Comparison of ENCODE assay signal across 12 cellular contexts in the genomic region with DNA sequence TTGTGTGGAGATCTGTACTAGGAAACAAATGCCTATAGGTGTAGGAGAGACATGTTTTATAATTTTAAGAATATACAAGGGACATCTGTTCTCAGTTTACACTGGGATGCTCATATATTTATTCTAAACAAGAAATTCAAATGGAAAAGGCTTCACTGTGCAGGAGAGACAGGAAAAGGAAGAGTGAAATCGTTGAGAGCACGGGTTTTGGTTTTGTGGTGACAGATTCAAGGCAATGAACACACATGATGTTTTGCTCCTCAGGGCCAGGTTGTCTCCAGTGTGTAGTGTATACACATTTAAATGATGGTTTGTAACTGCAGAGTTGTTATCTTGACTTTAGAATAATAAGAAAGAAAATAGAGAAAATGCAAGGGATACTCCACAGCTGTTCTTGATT.
A peak's percentile ranks its signal among the peaks of the same experiment; 100 is the strongest.
DNase-seq lines count a peak whose midpoint lies in the region; ATAC-seq, FAIRE-seq and TF ChIP-seq lines count a peak whose summit lies in the region.
"Had no signal": no experiment of that assay in that cellular context is flagged by ENCODE, and none has a peak within 500 bp of the region (broad histone marks: within the 10 kb centered on the region; RNA-seq: fewer than 3 reads in every experiment).

No MANE protein-coding gene starts in this region.

- no peaks in the 10 kb centered on the region for H3K27me3 ChIP-seq in CD8-positive, alpha-beta T cell (ENCODE audit: insufficient read depth, low read length)
- no peaks in the 10 kb centered on the region for H3K27me3 ChIP-seq in testis
- H3K27me3 ChIP-seq: cardiac muscle cell had no signal

- H3K27ac ChIP-seq in CD8-positive, alpha-beta T cell (ENCODE audit: low read depth, low read length), result peak overlapping the region; percentile 82
- no peak overlapping the region for H3K27ac ChIP-seq in testis
- H3K27ac ChIP-seq: cardiac muscle cell had no signal

- H3K27me3 Mint-ChIP-seq in CD8-positive, alpha-beta T cell (ENCODE audit: low read depth), result no peaks in the 10 kb centered on the region
- no peaks in the 10 kb centered on the region for H3K27me3 Mint-ChIP-seq in activated CD8-positive, alpha-beta T cell treated with anti-CD3 and anti-CD28 coated beads for 36 hours
- H3K27me3 Mint-ChIP-seq in naive thymus-derived CD8-positive, alpha-beta T cell, result no peaks in the 10 kb centered on the region

- H3K9me3 Mint-ChIP-seq in CD8-positive, alpha-beta T cell, result no peaks in the 10 kb centered on the region
- H3K9me3 Mint-ChIP-seq in activated CD8-positive, alpha-beta T cell treated with anti-CD3 and anti-CD28 coated beads for 36 hours, result no peaks in the 10 kb centered on the region
- no peaks in the 10 kb centered on the region for H3K9me3 Mint-ChIP-seq in naive thymus-derived CD8-positive, alpha-beta T cell

- CTCF ChIA-PET in CD8-positive, alpha-beta T cell (lab: Charles Lee), result interaction anchor here (0.8 to 10.8 kb wide), 10 partner anchors 13 to 196 kb away, joined by 3 to 136 read pairs (median 8); no protein-coding TSS in a partner anchor
- CTCF ChIA-PET in activated CD8-positive, alpha-beta T cell treated with anti-CD3 and anti-CD28 coated beads for 36 hours (lab: Charles Lee), result interaction anchor here (0.6 to 8.8 kb wide), 23 partner anchors 11 to 385 kb away, joined by 3 to 153 read pairs (median 15); no protein-coding TSS in a partner anchor

- H3K36me3 Mint-ChIP-seq in CD8-positive, alpha-beta T cell, result no peaks in the 10 kb centered on the region
- no peaks in the 10 kb centered on the region for H3K36me3 Mint-ChIP-seq in activated CD8-positive, alpha-beta T cell treated with anti-CD3 and anti-CD28 coated beads for 36 hours (ENCODE audit: low read depth)
- H3K36me3 Mint-ChIP-seq in naive thymus-derived CD8-positive, alpha-beta T cell, result no peaks in the 10 kb centered on the region

- peak overlapping the region; percentile 99 for H3K27ac Mint-ChIP-seq in CD8-positive, alpha-beta T cell
- H3K27ac Mint-ChIP-seq in activated CD8-positive, alpha-beta T cell treated with anti-CD3 and anti-CD28 coated beads for 36 hours, result peak overlapping the region; percentile 86
- H3K27ac Mint-ChIP-seq in naive thymus-derived CD8-positive, alpha-beta T cell, result peak overlapping the region; percentile 95 to 100 (median 99)

- POLR2A ChIA-PET in CD8-positive, alpha-beta T cell (lab: Charles Lee), result interaction anchor here (0.9 to 3.1 kb wide), 14 partner anchors 16 to 416 kb away, joined by 3 to 40 read pairs (median 6); partner anchors contain the start of genes EXTL2 and S1PR1
- POLR2A ChIA-PET in activated CD8-positive, alpha-beta T cell treated with anti-CD3 and anti-CD28 coated beads for 36 hours (lab: Charles Lee), result interaction anchor here (1.1 to 1.4 kb wide), 3 partner anchors 11 to 72 kb away, joined by 3 read pairs; no protein-coding TSS in a partner anchor
- POLR2A ChIA-PET in naive thymus-derived CD8-positive, alpha-beta T cell (lab: Charles Lee), result interaction anchor here (0.6 to 4.2 kb wide), 8 partner anchors 8 to 383 kb away, joined by 4 to 47 read pairs (median 8); partner anchors contain the start of gene S1PR1

- H3K36me3 ChIP-seq in CD8-positive, alpha-beta T cell (ENCODE audit: insufficient read depth, low read length), result no peaks in the 10 kb centered on the region
- no peaks in the 10 kb centered on the region for H3K36me3 ChIP-seq in testis (ENCODE audit: low read depth, missing control alignments)
- H3K36me3 ChIP-seq: cardiac muscle cell had no signal

- peak overlapping the region; percentile 42 for H3K4me3 ChIP-seq in CD8-positive, alpha-beta T cell (ENCODE audit: low read depth, low read length)
- no peak overlapping the region for H3K4me3 ChIP-seq in testis
- H3K4me3 ChIP-seq: K562 had no signal

- peak; percentile 72 for FAIRE-seq in GM19239 (lab: Jason Lieb, UNC)
- FAIRE-seq: K562 had no signal

- ATAC-seq in CD8-positive, alpha-beta T cell, result no peak
- ATAC-seq in activated CD8-positive, alpha-beta T cell treated with anti-CD3 and anti-CD28 coated beads for 36 hours, result no peak
- no peak for ATAC-seq in naive thymus-derived CD8-positive, alpha-beta T cell
- ATAC-seq in GM21515 (IDR thresholded peaks at IDR 0.05; ENCODE audit: unreplicated experiment) (no peak), HG02623 (IDR thresholded peaks at IDR 0.05; ENCODE audit: unreplicated experiment) (no peak)

- no peak for TF ChIP-seq CTCF in CD8-positive, alpha-beta T cell (IDR thresholded peaks at IDR 0.05)
- TF ChIP-seq CTCF in activated CD8-positive, alpha-beta T cell treated with anti-CD3 and anti-CD28 coated beads for 36 hours (IDR thresholded peaks at IDR 0.05), result no peak
- no peak for TF ChIP-seq CTCF in testis (IDR thresholded peaks at IDR 0.05)

- H3K4me1 ChIP-seq in CD8-positive, alpha-beta T cell (ENCODE audit: insufficient read depth, low read length), result peaks cover 58% of the 10 kb centered on the region
- H3K4me1 ChIP-seq in testis, result peaks cover 9% of the 10 kb centered on the region

- 58 to 68% methylated on average over 2 of the region's 2 CpGs for WGBS in testis, 2 donors

- H3K9me3 ChIP-seq in CD8-positive, alpha-beta T cell (ENCODE audit: low read length), result no peaks in the 10 kb centered on the region
- no peaks in the 10 kb centered on the region for H3K9me3 ChIP-seq in testis

- intact Hi-C loops in CD8-positive, alpha-beta T cell (cut with DNase I, micrococcal nuclease), result loop anchor here in 1 of 2 experiments (2.0 kb wide), 1 partner anchor 14 kb away; no protein-coding TSS in a partner anchor
- intact Hi-C loops in activated CD8-positive, alpha-beta T cell treated with anti-CD3 and anti-CD28 coated beads for 36 hours (cut with micrococcal nuclease), result no loop called here
- intact Hi-C loops in testis (cut with DNase I; ENCODE audit: low total_unique reads), result no loop called here

- H3K4me1 Mint-ChIP-seq in CD8-positive, alpha-beta T cell (ENCODE audit: low read depth), result peaks cover 73% of the 10 kb centered on the region
- H3K4me1 Mint-ChIP-seq in activated CD8-positive, alpha-beta T cell treated with anti-CD3 and anti-CD28 coated beads for 36 hours (ENCODE audit: low read depth), result peaks cover 74% of the 10 kb centered on the region
- H3K4me1 Mint-ChIP-seq in naive thymus-derived CD8-positive, alpha-beta T cell, result peaks cover 31 to 88% (median 71%) of the 10 kb centered on the region in 4 donors

- H3K4me3 Mint-ChIP-seq in CD8-positive, alpha-beta T cell, result peak overlapping the region; percentile 82
- peak overlapping the region; percentile 71 for H3K4me3 Mint-ChIP-seq in activated CD8-positive, alpha-beta T cell treated with anti-CD3 and anti-CD28 coated beads for 36 hours
- peak overlapping the region; percentile 78 to 90 (median 85) for H3K4me3 Mint-ChIP-seq in naive thymus-derived CD8-positive, alpha-beta T cell

- no peak for TF ChIP-seq POLR2A in testis (IDR thresholded peaks at IDR 0.05)

- peak in 1 of 7 experiments; percentile 41 for DNase-seq in CD8-positive, alpha-beta T cell
- DNase-seq in GM19239 (ENCODE audit: insufficient read length, low spot score) (no peak), testis (no peak)
- no peak for DNase-seq in activated CD8-positive, alpha-beta T cell treated with anti-CD3 and anti-CD28 coated beads for 36 hours
- peak in 5 of 10 donors; percentile 14 to 53 (median 47) for DNase-seq in naive thymus-derived CD8-positive, alpha-beta T cell
- DNase-seq: left colon, NCI-H1694 treated with DMSO at 0.1 percent for 48 hours, NCI-H774 had no signal
